Comparison of ENCODE assay signal across 10 cellular contexts in the genomic region with DNA sequence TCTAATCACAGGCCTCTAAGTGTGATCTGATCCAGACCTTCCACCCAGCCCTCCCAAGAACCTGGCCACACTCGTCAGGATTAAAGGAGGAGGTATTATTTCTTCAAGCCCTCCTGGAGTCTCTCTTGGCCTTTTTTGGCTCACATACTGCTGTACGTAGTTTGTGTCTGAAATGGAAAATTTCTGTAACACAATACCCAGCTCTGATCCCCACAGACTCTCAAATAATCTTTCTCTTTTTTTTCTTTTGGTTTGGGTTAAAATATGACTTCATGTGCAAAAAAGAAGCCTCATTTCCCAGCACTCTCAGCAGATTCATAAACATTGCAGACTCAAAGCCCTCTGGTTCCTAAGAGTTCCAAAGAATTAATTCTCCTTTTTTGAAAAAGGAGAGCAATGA.
DNase-seq lines count a peak whose midpoint lies in the region; ATAC-seq and TF ChIP-seq lines count a peak whose summit lies in the region.
"Had no signal": no experiment of that assay in that cellular context is flagged by ENCODE, and none has a peak within 500 bp of the region (broad histone marks: within the 10 kb centered on the region; RNA-seq: fewer than 3 reads in every experiment).

No MANE protein-coding gene starts in this region.

- H3K27me3 ChIP-seq in HCT116 (ENCODE audit: insufficient read depth, low read length) (no peaks in the 10 kb centered on the region), brain microvascular endothelial cell (replicated peaks) (no peaks in the 10 kb centered on the region), sigmoid colon (no peaks in the 10 kb centered on the region)

- no peaks in the 10 kb centered on the region for H3K9me2 ChIP-seq in HCT116 (ENCODE audit: insufficient read depth)

- POLR2A ChIA-PET in HCT116 (lab: Charles Lee): no interaction called here

- peak overlapping the region; percentile 25 for H3K9ac ChIP-seq in HCT116 (ENCODE audit: low read length)

- H3K27me3 Mint-ChIP-seq in activated T-helper 1 cell treated with anti-CD3 and anti-CD28 coated beads, Interleukin-12 subunit alpha, Interleukin-12 subunit beta, Interleukin-2, Interleukin-4 antibody, amounts not matched to agents 30 ng/mL and 10 ng/mL and 1 ng/mL, durations not matched to agents 14 hours and 24 hours and 36 hours (ENCODE audit: insufficient read depth): no peaks in the 10 kb centered on the region
- H3K27me3 Mint-ChIP-seq: activated B cell treated with CpG ODN at 0.5 μM for 24 hours had no signal

- H3K36me3 ChIP-seq in HCT116 (ENCODE audit: control insufficient read depth in 1 of 2, insufficient read depth in 2 of 2, low read length in 2 of 2) (no peaks in the 10 kb centered on the region), brain microvascular endothelial cell (replicated peaks) (no peaks in the 10 kb centered on the region), sigmoid colon (no peaks in the 10 kb centered on the region)

- TF ChIP-seq RAD21 in HCT116 (IDR thresholded peaks at IDR 0.05; ENCODE audit: low read depth): no peak

- H4K20me1 ChIP-seq in HCT116 (ENCODE audit: insufficient read depth): no peaks in the 10 kb centered on the region

- no peaks in the 10 kb centered on the region for H3K36me3 Mint-ChIP-seq in activated T-helper 1 cell treated with anti-CD3 and anti-CD28 coated beads, Interleukin-12 subunit alpha, Interleukin-12 subunit beta, Interleukin-2, Interleukin-4 antibody, amounts not matched to agents 30 ng/mL and 10 ng/mL and 1 ng/mL, durations not matched to agents 14 hours and 24 hours and 36 hours (ENCODE audit: low read depth)

- H3K9me3 ChIP-seq in HCT116 (ENCODE audit: control insufficient read depth in 1 of 2, insufficient read depth in 1 of 2, low read depth in 1 of 2, low read length in 2 of 2) (no peaks in the 10 kb centered on the region), sigmoid colon (no peaks in the 10 kb centered on the region)

- H3K9me3 Mint-ChIP-seq in activated T-helper 1 cell treated with anti-CD3 and anti-CD28 coated beads, Interleukin-12 subunit alpha, Interleukin-12 subunit beta, Interleukin-2, Interleukin-4 antibody, amounts not matched to agents 30 ng/mL and 10 ng/mL and 1 ng/mL, durations not matched to agents 14 hours and 24 hours and 36 hours: no peaks in the 10 kb centered on the region
- H3K9me3 Mint-ChIP-seq: activated B cell treated with CpG ODN at 0.5 μM for 24 hours had no signal

- intact Hi-C loops in HCT116 (cut with micrococcal nuclease) (no loop called here), left cardiac atrium (cut with DNase I) (no loop called here), sigmoid colon (cut with DNase I) (loop anchor here (10.0 kb wide), 1 partner anchor 92 kb away; a partner anchor contains a TSS)
- intact Hi-C loops in activated T-helper 1 cell treated with anti-CD3 and anti-CD28 coated beads, Interleukin-12 subunit alpha, Interleukin-12 subunit beta, Interleukin-2, Interleukin-4 antibody, amounts not matched to agents 30 ng/mL and 10 ng/mL and 1 ng/mL, durations not matched to agents 14 hours and 24 hours and 36 hours (cut with micrococcal nuclease): no loop called here

- RAD21 ChIA-PET in HCT116 (lab: Charles Lee; ENCODE audit: low non-redundant PET in 1 of 2, low total read pairs in 2 of 2, uncharacterized antibody in 2 of 2, unreplicated experiment in 2 of 2): no interaction called here

- TF ChIP-seq CTCF in HCT116 (IDR thresholded peaks at IDR 0.05 in 2 of 3, conservative IDR thresholded peaks at IDR 0.05 in 1 of 3; ENCODE audit: borderline replicate concordance in 1 of 3, insufficient read depth in 1 of 3, low read depth in 2 of 3, low read length in 2 of 3) (no peak), brain microvascular endothelial cell (IDR thresholded peaks at IDR 0.05; ENCODE audit: low read depth, low read length, missing control alignments) (no peak), sigmoid colon (IDR thresholded peaks at IDR 0.05) (no peak)

- H3K79me2 ChIP-seq in HCT116 (ENCODE audit: insufficient read depth, low read length): no peaks in the 10 kb centered on the region

- H3K4me2 ChIP-seq in HCT116 (ENCODE audit: low read length): 0 out of 2 replicates have a peak overlapping the region, but pooled peaks have one; percentile 13

- H3K27ac Mint-ChIP-seq in activated T-helper 1 cell treated with anti-CD3 and anti-CD28 coated beads, Interleukin-12 subunit alpha, Interleukin-12 subunit beta, Interleukin-2, Interleukin-4 antibody, amounts not matched to agents 30 ng/mL and 10 ng/mL and 1 ng/mL, durations not matched to agents 14 hours and 24 hours and 36 hours: no peak overlapping the region
- H3K27ac Mint-ChIP-seq: activated B cell treated with CpG ODN at 0.5 μM for 24 hours had no signal

- in situ Hi-C loops in brain microvascular endothelial cell (cut with HindIII; ENCODE audit: low pct_ligation_motif_present, low sequenced_read_pairs): no loop called here

- WGBS in sigmoid colon, 2 donors: 67 to 74% methylated on average over 2 of the region's 2 CpGs

- peaks cover 7% of the 10 kb centered on the region for H3K4me1 Mint-ChIP-seq in activated T-helper 1 cell treated with anti-CD3 and anti-CD28 coated beads, Interleukin-12 subunit alpha, Interleukin-12 subunit beta, Interleukin-2, Interleukin-4 antibody, amounts not matched to agents 30 ng/mL and 10 ng/mL and 1 ng/mL, durations not matched to agents 14 hours and 24 hours and 36 hours (ENCODE audit: low read depth)
- H3K4me1 Mint-ChIP-seq: activated B cell treated with CpG ODN at 0.5 μM for 24 hours had no signal

- no peak for TF ChIP-seq POLR2A in HCT116 (IDR thresholded peaks at IDR 0.05; ENCODE audit: borderline replicate concordance, extremely low read depth, insufficient read depth, insufficient read length)
- no peak for TF ChIP-seq POLR2A in sigmoid colon (IDR thresholded peaks at IDR 0.05)

- no peak for ATAC-seq in HCT116
- ATAC-seq in left cardiac atrium: peak; percentile 51 to 76
- ATAC-seq in HG02885 (IDR thresholded peaks at IDR 0.05; ENCODE audit: poor library complexity, unreplicated experiment): no peak

- BruUV-seq in HCT116 (replicated peaks; lab: Mats Ljungman, UMichigan): no TSS peak

- H3K4me1 ChIP-seq in HCT116 (ENCODE audit: control insufficient read depth in 1 of 2, insufficient read depth in 2 of 2, low read length in 2 of 2) (peaks cover 28 to 71% of the 10 kb centered on the region in 2 experiments), sigmoid colon (peaks cover 0 to 60% (median 55%) of the 10 kb centered on the region in 4 donors)

- H3K4me3 ChIP-seq in HCT116 (replicated peaks in 1 of 2; ENCODE audit: low read depth in 1 of 2, low read length in 2 of 2): no peak overlapping the region
- H3K4me3 ChIP-seq in brain microvascular endothelial cell (ENCODE audit: low read depth, low read length): no peak overlapping the region
- no peak overlapping the region for H3K4me3 ChIP-seq in sigmoid colon

- CTCF ChIA-PET in HCT116 (lab: Charles Lee): no interaction called here

- DNase-seq in HCT116 (ENCODE audit: low read depth, low spot score) (no peak), brain microvascular endothelial cell (no peak), left cardiac atrium (no peak), sigmoid colon (no peak), GM03348 (ENCODE audit: low spot score) (no peak), ecto neural progenitor cell (ENCODE audit: low spot score) (no peak)
- DNase-seq in activated T-helper 1 cell treated with anti-CD3 and anti-CD28 coated beads, Interleukin-12 subunit alpha, Interleukin-12 subunit beta, Interleukin-2, Interleukin-4 antibody, amounts not matched to agents 30 ng/mL and 10 ng/mL and 1 ng/mL, durations not matched to agents 14 hours and 24 hours and 36 hours (ENCODE audit: low spot score): no peak
- DNase-seq: activated B cell treated with CpG ODN at 0.5 μM for 24 hours, activated gamma-delta T cell treated with Interleukin-2 at 50 U/mL for 16 hours had no signal

- H3K27ac ChIP-seq in HCT116 (ENCODE audit: low read depth, low read length) (peak overlapping the region; percentile 27; the same call in 1 of the 2 replicates), brain microvascular endothelial cell (peak overlapping the region; percentile 10), sigmoid colon (peak overlapping the region; percentile 84 to 90 (median 88))

- no peak overlapping the region for H2AFZ ChIP-seq in HCT116 (ENCODE audit: low read depth, low read length, poor library complexity, severe bottlenecking)

- no peak for TF ChIP-seq EP300 in sigmoid colon (IDR thresholded peaks at IDR 0.05)

- no peak overlapping the region for H3K4me3 Mint-ChIP-seq in activated T-helper 1 cell treated with anti-CD3 and anti-CD28 coated beads, Interleukin-12 subunit alpha, Interleukin-12 subunit beta, Interleukin-2, Interleukin-4 antibody, amounts not matched to agents 30 ng/mL and 10 ng/mL and 1 ng/mL, durations not matched to agents 14 hours and 24 hours and 36 hours
- H3K4me3 Mint-ChIP-seq: activated B cell treated with CpG ODN at 0.5 μM for 24 hours had no signal

TF ChIP-seq in HCT116, 20 proteins besides CTCF, POLR2A, EP300 and RAD21:
- TF ChIP-seq SP1 (IDR thresholded peaks at IDR 0.05; ENCODE audit: low read depth): no peak
- TF ChIP-seq, protein P1, sequence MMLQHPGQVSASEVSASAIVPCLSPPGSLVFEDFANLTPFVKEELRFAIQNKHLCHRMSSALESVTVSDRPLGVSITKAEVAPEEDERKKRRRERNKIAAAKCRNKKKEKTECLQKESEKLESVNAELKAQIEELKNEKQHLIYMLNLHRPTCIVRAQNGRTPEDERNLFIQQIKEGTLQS (IDR thresholded peaks at IDR 0.05): no peak
- no peak for TF ChIP-seq SRF (IDR thresholded peaks at IDR 0.05; ENCODE audit: low read depth)
- no peak for TF ChIP-seq ELF1 (IDR thresholded peaks at IDR 0.05; ENCODE audit: borderline replicate concordance, low read depth)
- no peak for TF ChIP-seq CBX3 (IDR thresholded peaks at IDR 0.05; ENCODE audit: low read depth)
- no peak for TF ChIP-seq YY1 (IDR thresholded peaks at IDR 0.05; ENCODE audit: extremely low read depth, insufficient replicate concordance, low read depth, low read length)
- TF ChIP-seq EGR1 (IDR thresholded peaks at IDR 0.05; ENCODE audit: low read depth): no peak
TF ChIP-seq in HCT116: peak in this region for 0.

Comparison
In these comparisons a context has a peak if more than half of its experiments do, and no peak if none do; other contexts are left out.
1. ATAC-seq: peak in left cardiac atrium (2 of 2); none in HCT116 (single experiment) and HG02885 (single experiment).
2. H3K27ac ChIP-seq: peak in every context shown above with its lines; median percentile 88 in sigmoid colon; 27 in HCT116; 10 in brain microvascular endothelial cell.